Comparison of ENCODE assay signal across 21 cellular contexts in the genomic region with DNA sequence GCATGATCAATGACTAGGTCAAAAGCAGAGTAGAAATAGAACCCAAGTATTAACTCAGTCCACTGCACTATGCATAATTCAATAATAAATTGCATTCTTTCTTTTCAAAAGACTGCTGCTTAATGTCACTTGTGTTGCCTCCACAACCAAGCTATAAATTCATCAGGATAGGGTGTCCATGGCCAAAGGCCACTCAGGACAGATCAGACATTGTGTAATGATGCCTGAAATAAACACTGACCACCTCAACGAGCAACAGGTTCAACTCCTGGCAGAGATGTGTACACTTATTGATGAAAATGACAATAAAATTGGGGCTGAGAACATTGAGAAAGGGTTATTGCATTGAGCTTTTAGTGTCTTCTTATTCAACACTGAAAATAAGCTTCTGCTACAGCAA.
DNase-seq lines count a peak whose midpoint lies in the region; ATAC-seq, FAIRE-seq and TF ChIP-seq lines count a peak whose summit lies in the region.
"Had no signal": no experiment of that assay in that cellular context is flagged by ENCODE, and none has a peak within 500 bp of the region (broad histone marks: within the 10 kb centered on the region; RNA-seq: fewer than 3 reads in every experiment).

No MANE protein-coding gene starts in this region.

- H2AFZ ChIP-seq in SK-N-SH (ENCODE audit: low read depth) (no peak overlapping the region), endothelial cell of umbilical vein (ENCODE audit: low read depth, low read length) (no peak overlapping the region)
- H2AFZ ChIP-seq: GM23338 had no signal

- H3K9ac ChIP-seq in SK-N-SH (no peak overlapping the region), endothelial cell of umbilical vein (replicated peaks; ENCODE audit: extremely low read depth, insufficient read depth, low read length) (no peak overlapping the region), liver (ENCODE audit: low read depth in 1 of 2, low read length in 2 of 2) (no peak overlapping the region)
- H3K9ac ChIP-seq: BLaER1 had no signal

- BruUV-seq in endothelial cell of umbilical vein (replicated peaks; lab: Mats Ljungman, UMichigan) = no TSS peak

- TF ChIP-seq RAD21 in SK-N-SH (IDR thresholded peaks at IDR 0.05; ENCODE audit: low read length) = no peak
- TF ChIP-seq RAD21 in liver (IDR thresholded peaks at IDR 0.05) = peak in 1 of 2 donors; percentile 27

- TF ChIP-seq POLR2A in endothelial cell of umbilical vein (IDR thresholded peaks at IDR 0.05; ENCODE audit: low read depth, low read length) (no peak), Peyer's patch (IDR thresholded peaks at IDR 0.05) (no peak), suprapubic skin (IDR thresholded peaks at IDR 0.05) (no peak)

- H3K4me1 ChIP-seq in SK-N-SH (ENCODE audit: control insufficient read depth in 1 of 2, insufficient read depth in 2 of 2, low read depth in 1 of 2, low read length in 1 of 2) (no peaks in the 10 kb centered on the region), endothelial cell of umbilical vein (ENCODE audit: control insufficient read depth, extremely low read depth, insufficient read depth, low read length) (no peaks in the 10 kb centered on the region), liver (ENCODE audit: control insufficient read depth in 4 of 4, insufficient read depth in 4 of 4, low read length in 3 of 4) (peaks cover 0 to 4% (median 0%) of the 10 kb centered on the region in 4 donors), Peyer's patch (no peaks in the 10 kb centered on the region), suprapubic skin (peaks cover 8% of the 10 kb centered on the region)
- H3K4me1 ChIP-seq: BLaER1 had no signal

- FAIRE-seq in endothelial cell of umbilical vein (lab: Jason Lieb, UNC) = peak; percentile 54
- FAIRE-seq: A204.1, G401.6, GM12892 had no signal

- H3K9me3 ChIP-seq in SK-N-SH = no peaks in the 10 kb centered on the region
- no peaks in the 10 kb centered on the region for H3K9me3 ChIP-seq in endothelial cell of umbilical vein (replicated peaks; ENCODE audit: control insufficient read depth, insufficient read depth, low read length)
- H3K9me3 ChIP-seq in liver (ENCODE audit: control insufficient read depth in 4 of 4, low read length in 3 of 4) = no peaks in the 10 kb centered on the region
- no peaks in the 10 kb centered on the region for H3K9me3 ChIP-seq in Peyer's patch
- H3K9me3 ChIP-seq in suprapubic skin = no peaks in the 10 kb centered on the region
- H3K9me3 ChIP-seq: BLaER1 had no signal

- TF ChIP-seq EP300 in SK-N-SH (IDR thresholded peaks at IDR 0.05; ENCODE audit: borderline replicate concordance in 1 of 2, low read depth in 1 of 2, low read length in 1 of 2) = no peak
- TF ChIP-seq EP300 in suprapubic skin (IDR thresholded peaks at IDR 0.05) = no peak

- H3K27ac ChIP-seq in SK-N-SH (ENCODE audit: low read depth in 2 of 2, low read length in 1 of 2) = no peak overlapping the region
- H3K27ac ChIP-seq in endothelial cell of umbilical vein (ENCODE audit: insufficient read depth, low read depth, low read length) = no peak overlapping the region
- H3K27ac ChIP-seq in liver (ENCODE audit: low read depth in 1 of 2, low read length in 2 of 2) = no peak overlapping the region
- no peak overlapping the region for H3K27ac ChIP-seq in Peyer's patch
- no peak overlapping the region for H3K27ac ChIP-seq in suprapubic skin
- H3K27ac ChIP-seq: 22Rv1, BLaER1, C4-2B had no signal

- H3F3A ChIP-seq in SK-N-SH (replicated peaks; ENCODE audit: insufficient read depth) = no peaks in the 10 kb centered on the region

- H3K27me3 ChIP-seq in SK-N-SH (ENCODE audit: insufficient read depth) (no peaks in the 10 kb centered on the region), endothelial cell of umbilical vein (ENCODE audit: control insufficient read depth in 2 of 2, insufficient read depth in 2 of 2, low read length in 2 of 2) (no peaks in the 10 kb centered on the region), liver (ENCODE audit: control insufficient read depth in 4 of 4, insufficient read depth in 4 of 4, low read length in 3 of 4) (no peaks in the 10 kb centered on the region), Peyer's patch (no peaks in the 10 kb centered on the region), suprapubic skin (no peaks in the 10 kb centered on the region)
- H3K27me3 ChIP-seq: BLaER1 had no signal

- peak; percentile 35; the same call in 1 of the 3 replicates for ATAC-seq in SK-N-SH treated with all-trans-retinoic acid at 6 μM for 48 hours
- ATAC-seq: GM23338, HCT116 had no signal

- no peaks in the 10 kb centered on the region for H4K20me1 ChIP-seq in SK-N-SH (ENCODE audit: insufficient read depth)
- no peaks in the 10 kb centered on the region for H4K20me1 ChIP-seq in endothelial cell of umbilical vein (replicated peaks; ENCODE audit: control insufficient read depth, extremely low read depth, insufficient read depth, low read length)
- H4K20me1 ChIP-seq: BLaER1 had no signal

- H3K36me3 ChIP-seq in SK-N-SH (replicated peaks in 1 of 2; ENCODE audit: control insufficient read depth in 1 of 2, insufficient read depth in 2 of 2, low read length in 1 of 2) (peaks cover 0 to 3% of the 10 kb centered on the region in 2 experiments), endothelial cell of umbilical vein (ENCODE audit: control insufficient read depth in 2 of 2, extremely low read depth in 1 of 2, insufficient read depth in 2 of 2, low read length in 2 of 2) (no peaks in the 10 kb centered on the region), liver (ENCODE audit: control insufficient read depth in 4 of 4, insufficient read depth in 3 of 4, low read depth in 1 of 4, low read length in 3 of 4) (no peaks in the 10 kb centered on the region), Peyer's patch (no peaks in the 10 kb centered on the region), suprapubic skin (no peaks in the 10 kb centered on the region)
- H3K36me3 ChIP-seq: BLaER1 had no signal

- no peaks in the 10 kb centered on the region for H3K9me1 ChIP-seq in endothelial cell of umbilical vein (replicated peaks; ENCODE audit: control insufficient read depth, extremely low read depth, insufficient read depth, low read length)

- H3K4me3 ChIP-seq in SK-N-SH (ENCODE audit: low read depth in 2 of 2, low read length in 1 of 2) (no peak overlapping the region), endothelial cell of umbilical vein (replicated peaks in 1 of 3; ENCODE audit: insufficient read depth in 1 of 3, low read depth in 1 of 3, low read length in 3 of 3) (no peak overlapping the region), liver (ENCODE audit: low read depth in 1 of 3, low read length in 3 of 3) (no peak overlapping the region), Peyer's patch (no peak overlapping the region), suprapubic skin (no peak overlapping the region)
- H3K4me3 ChIP-seq: BLaER1, GM23338 had no signal

- intact Hi-C loops in endothelial cell of umbilical vein (cut with micrococcal nuclease) = no loop called here

- 61% methylated on average over 1 of the region's 1 CpG for WGBS in SK-N-SH (ENCODE audit: low lambda C conversion rate)
- 22% methylated on average over 1 of the region's 1 CpG for WGBS in liver
- WGBS in suprapubic skin = 74% methylated on average over 1 of the region's 1 CpG

- no peak for DNase-seq in SK-N-SH
- DNase-seq in endothelial cell of umbilical vein (ENCODE audit: low read depth, low spot score) = no peak
- DNase-seq in Peyer's patch = no peak
- DNase-seq in HuH-7.5 (ENCODE audit: low spot score) = no peak
- no peak for DNase-seq in suprapubic skin (ENCODE audit: low spot score in 2 of 2)
- DNase-seq in DMS 273 treated with DMSO at 0.1 percent for 48 hours (lab: John Stamatoyannopoulos, UW) = no peak
- DNase-seq: CD4-positive, CD25-positive, alpha-beta regulatory T cell; CD8-positive, alpha-beta memory T cell; DMS53; DND-41; H9 had no signal

- H3K4me2 ChIP-seq in SK-N-SH (no peak overlapping the region), endothelial cell of umbilical vein (ENCODE audit: insufficient read depth, low read length) (no peak overlapping the region)
- H3K4me2 ChIP-seq: BLaER1, GM23338 had no signal

- CTCF ChIA-PET in SK-N-SH (lab: Yijun Ruan, JAX) (no interaction called here), endothelial cell of umbilical vein (lab: Charles Lee) (no interaction called here)

- H3K79me2 ChIP-seq in SK-N-SH (ENCODE audit: insufficient read depth) (no peaks in the 10 kb centered on the region), endothelial cell of umbilical vein (ENCODE audit: control insufficient read depth, insufficient read depth, low read length) (no peaks in the 10 kb centered on the region)

- TF ChIP-seq CTCF in SK-N-SH (IDR thresholded peaks at IDR 0.05) (no peak), endothelial cell of umbilical vein (IDR thresholded peaks at IDR 0.05; ENCODE audit: extremely low read depth in 1 of 2, insufficient read depth in 1 of 2, low read depth in 1 of 2, low read length in 2 of 2) (no peak), liver (IDR thresholded peaks at IDR 0.05; ENCODE audit: low read depth, low read length, missing input control) (no peak), Peyer's patch (IDR thresholded peaks at IDR 0.05) (no peak), suprapubic skin (IDR thresholded peaks at IDR 0.05) (no peak)

- no peaks in the 10 kb centered on the region for H3K9me2 ChIP-seq in SK-N-SH

- dilution Hi-C loops in endothelial cell of umbilical vein (cut with MboI; ENCODE audit: extremely low pct_ligation_motif_present, low sequenced_read_pairs) = no loop called here

- POLR2A ChIA-PET in SK-N-SH (lab: Yijun Ruan, JAX) = no interaction called here
- POLR2A ChIA-PET in endothelial cell of umbilical vein (lab: Charles Lee) = no interaction called here

TF ChIP-seq in SK-N-SH treated with all-trans-retinoic acid at 6 μM for 48 hours, 23 proteins besides CTCF, POLR2A, EP300 and RAD21 (continues in another document):
- TF ChIP-seq RARB (CRISPR knock-in tag; IDR thresholded peaks at IDR 0.05) (no peak), ZFP3 (CRISPR knock-in tag; IDR thresholded peaks at IDR 0.05) (no peak), ARNTL (CRISPR knock-in tag; IDR thresholded peaks at IDR 0.05; ENCODE audit: borderline replicate concordance, low read depth) (no peak), ZC3H10 (CRISPR knock-in tag; IDR thresholded peaks at IDR 0.05) (no peak)

TF ChIP-seq in SK-N-SH, 30 proteins besides CTCF, POLR2A, EP300 and RAD21 (continues in another document):
- no peak for TF ChIP-seq CHD2 (IDR thresholded peaks at IDR 0.05; ENCODE audit: low read length, partially characterized antibody)

TF ChIP-seq in endothelial cell of umbilical vein, 7 proteins besides CTCF, POLR2A, EP300 and RAD21 (continues in another document):
- no peak for TF ChIP-seq POLR2AphosphoS5 (IDR thresholded peaks at IDR 0.05; ENCODE audit: insufficient read depth, low read depth, low read length)
- no peak for TF ChIP-seq GATA2 (IDR thresholded peaks at IDR 0.05; ENCODE audit: insufficient read depth, insufficient read length, low read depth, low read length)
- TF ChIP-seq JUN (IDR thresholded peaks at IDR 0.05; ENCODE audit: borderline replicate concordance, insufficient read depth, insufficient read length, low read depth) = no peak

TF ChIP-seq in liver, 16 proteins besides CTCF, POLR2A, EP300 and RAD21 (continues in another document):
- TF ChIP-seq RXRA (IDR thresholded peaks at IDR 0.05) (peak; percentile 17 to 44), SP1 (IDR thresholded peaks at IDR 0.05) (peak; percentile 47), YY1 (IDR thresholded peaks at IDR 0.05) (peak; percentile 29), HNF4A (conservative IDR thresholded peaks at IDR 0.05) (peak; percentile 72 to 78), JUND (IDR thresholded peaks at IDR 0.05) (peak in 1 of 2 donors; percentile 20)
